ENCODE assay signal across 8 cellular contexts in the genomic region with DNA sequence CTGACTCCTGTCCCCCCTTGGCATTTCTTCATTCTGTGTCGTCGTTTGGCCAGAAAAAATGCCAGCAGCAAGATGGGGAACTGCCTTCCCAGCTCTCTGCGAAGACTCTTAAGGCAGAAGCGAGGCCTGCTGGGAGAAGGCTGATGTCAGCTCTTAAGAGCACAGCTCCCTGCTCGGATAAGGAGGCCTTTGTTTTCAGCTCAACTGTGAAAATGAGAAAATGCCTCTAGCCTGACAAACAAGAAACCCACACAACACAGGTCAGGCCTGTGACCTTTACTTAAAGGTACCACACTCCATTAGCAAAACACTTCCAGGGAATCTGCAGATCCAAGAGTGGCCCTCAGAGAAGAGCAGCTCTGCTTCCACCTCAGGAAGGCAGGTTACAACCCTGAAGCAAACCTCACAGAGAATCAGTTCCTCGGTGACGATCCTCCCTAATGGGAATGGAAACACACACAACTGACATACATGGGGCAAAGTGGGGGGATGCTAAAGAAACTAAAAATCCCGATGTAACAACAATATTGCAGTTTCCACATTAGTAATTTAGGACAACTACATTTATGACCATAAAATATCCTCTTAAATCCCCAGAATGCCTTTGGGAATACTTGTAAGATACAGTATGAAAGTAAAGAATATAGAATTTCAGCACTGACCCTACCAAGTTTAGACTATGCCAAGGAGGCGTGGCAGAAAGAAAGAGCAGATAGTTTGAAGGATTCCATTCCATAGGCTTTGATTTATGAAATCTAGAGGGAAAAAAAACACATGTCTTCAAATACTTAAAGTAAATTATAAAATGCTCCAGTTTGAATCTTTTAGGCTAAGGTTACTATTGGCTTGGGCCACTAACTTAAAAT. TPM values are rescaled to one million over a fixed set of nuclear protein-coding genes. Genes with fewer than 3 reads are reported as not detected.
A peak's percentile ranks its signal among the peaks of the same experiment; 100 is the strongest.
DNase-seq lines count a peak whose midpoint lies in the region; ATAC-seq and TF ChIP-seq lines count a peak whose summit lies in the region.

No MANE protein-coding gene starts in this region.

- no peaks in the 10 kb centered on the region for H3K27me3 Mint-ChIP-seq in brain
- H3K27me3 Mint-ChIP-seq in activated CD8-positive, alpha-beta memory T cell treated with anti-CD3 and anti-CD28 coated beads, Interleukin-2, amount 10 ng/mL, durations not matched to agents 7 days and 5 days = no peaks in the 10 kb centered on the region

- no peaks in the 10 kb centered on the region for H3K27me3 ChIP-seq in MG63

- peaks cover 44% of the 10 kb centered on the region for H3K36me3 Mint-ChIP-seq in brain
- peaks cover 21% of the 10 kb centered on the region for H3K36me3 Mint-ChIP-seq in activated CD8-positive, alpha-beta memory T cell treated with anti-CD3 and anti-CD28 coated beads, Interleukin-2, amount 10 ng/mL, durations not matched to agents 7 days and 5 days

- H3K27ac ChIP-seq in skin epidermis = peak overlapping the region in 19 of 21 experiments; percentile 13 to 82 (median 59)

- ATAC-seq in GM21367 (IDR thresholded peaks at IDR 0.05; ENCODE audit: unreplicated experiment) = no peak
- no peak for ATAC-seq in activated CD8-positive, alpha-beta memory T cell treated with anti-CD3 and anti-CD28 coated beads, Interleukin-2, amount 10 ng/mL, durations not matched to agents 7 days and 5 days

- peaks cover 8% of the 10 kb centered on the region for H3K36me3 ChIP-seq in MG63

- peak overlapping the region; percentile 69 to 87 (median 74) for H3K4me3 Mint-ChIP-seq in brain
- H3K4me3 Mint-ChIP-seq in activated CD8-positive, alpha-beta memory T cell treated with anti-CD3 and anti-CD28 coated beads, Interleukin-2, amount 10 ng/mL, durations not matched to agents 7 days and 5 days = no peak overlapping the region

- CTCF ChIA-PET in activated CD8-positive, alpha-beta memory T cell treated with anti-CD3 and anti-CD28 coated beads, Interleukin-2, amount 10 ng/mL, durations not matched to agents 7 days and 5 days (lab: Charles Lee) = no interaction called here

- no peak for TF ChIP-seq CTCF in brain (conservative IDR thresholded peaks at IDR 0.05)

- peaks cover 85% of the 10 kb centered on the region for H3K4me1 Mint-ChIP-seq in brain
- H3K4me1 Mint-ChIP-seq in activated CD8-positive, alpha-beta memory T cell treated with anti-CD3 and anti-CD28 coated beads, Interleukin-2, amount 10 ng/mL, durations not matched to agents 7 days and 5 days = peaks cover 27% of the 10 kb centered on the region

- H3K9me3 ChIP-seq in MG63 = no peaks in the 10 kb centered on the region

- peaks cover 0 to 7% (median 2%) of the 10 kb centered on the region in 5 experiments for H3K9me3 Mint-ChIP-seq in brain
- H3K9me3 Mint-ChIP-seq in activated CD8-positive, alpha-beta memory T cell treated with anti-CD3 and anti-CD28 coated beads, Interleukin-2, amount 10 ng/mL, durations not matched to agents 7 days and 5 days (ENCODE audit: low read depth) = no peaks in the 10 kb centered on the region

- H3K4me3 ChIP-seq in skin epidermis = no peak overlapping the region
- no peak overlapping the region for H3K4me3 ChIP-seq in MG63

- H3K27ac Mint-ChIP-seq in brain = peak overlapping the region; percentile 85 to 98 (median 97)
- H3K27ac Mint-ChIP-seq in activated CD8-positive, alpha-beta memory T cell treated with anti-CD3 and anti-CD28 coated beads, Interleukin-2, amount 10 ng/mL, durations not matched to agents 7 days and 5 days = no peak overlapping the region

- DNase-seq in Kasumi-1 (lab: John Stamatoyannopoulos, UW) (peak; percentile 23 to 30), islet precursor cell (peak; percentile 98), MG63 (no peak), hepatic stellate cell (ENCODE audit: low spot score) (no peak)
- no peak for DNase-seq in activated CD8-positive, alpha-beta memory T cell treated with anti-CD3 and anti-CD28 coated beads, Interleukin-2, amount 10 ng/mL, durations not matched to agents 7 days and 5 days

RNA-seq across cellular contexts. Expression of a gene that starts 52.1 kb away (rescaled TPM):
- polyA plus RNA-seq in brain (ENCODE audit: insufficient read depth, low read depth, low replicate concordance) = 32.4 TPM
- 21.1 and 42.2 TPM in 2 replicates for total RNA-seq in MG63 (2014; rRNA removed; shearing (Covaris generic); ENCODE audit: low replicate concordance)
- total RNA-seq in activated CD8-positive, alpha-beta memory T cell treated with anti-CD3 and anti-CD28 coated beads, Interleukin-2, amount 10 ng/mL, durations not matched to agents 7 days and 5 days = 10 to 100 TPM; 45.3 to 53.2 TPM

Comparison
In these comparisons a context has a peak if more than half of its experiments do, and no peak if none do; other contexts are left out.
1. DNase-seq: peak in Kasumi-1 (2 of 2) and islet precursor cell (single experiment); none in MG63 (single experiment), hepatic stellate cell (single experiment) and activated CD8-positive, alpha-beta memory T cell treated with anti-CD3 and anti-CD28 coated beads, Interleukin-2, amount 10 ng/mL, durations not matched to agents 7 days and 5 days (single experiment).